In genomic region chr7:123995617-123996326, GRCh38 we compare ENCODE assay signal across 28 cellular contexts. TPM values are rescaled to one million over a fixed set of nuclear protein-coding genes. Genes with fewer than 3 reads are reported as not detected.
DNase-seq lines count a peak whose midpoint lies in the region; ATAC-seq and TF ChIP-seq lines count a peak whose summit lies in the region.
"Had no signal": no experiment of that assay in that cellular context is flagged by ENCODE, and none has a peak within 500 bp of the region (broad histone marks: within the 10 kb centered on the region; RNA-seq: fewer than 3 reads in every experiment).

No MANE protein-coding gene starts in this region.

- H3K27me3 ChIP-seq in MM.1S (replicated peaks; ENCODE audit: insufficient read depth, low read length) = no peaks in the 10 kb centered on the region
- no peaks in the 10 kb centered on the region for H3K27me3 ChIP-seq in breast epithelium
- H3K27me3 ChIP-seq: brain microvascular endothelial cell, foreskin keratinocyte, Peyer's patch had no signal

- no peak overlapping the region for H3K4me3 Mint-ChIP-seq in activated T-helper 1 cell treated with anti-CD3 and anti-CD28 coated beads, Interleukin-12 subunit alpha, Interleukin-12 subunit beta, Interleukin-2, Interleukin-4 antibody, amounts not matched to agents 30 ng/mL and 10 ng/mL and 1 ng/mL, durations not matched to agents 14 hours and 24 hours and 36 hours
- H3K4me3 Mint-ChIP-seq: activated naive CD4-positive, alpha-beta T cell treated with anti-CD3 and anti-CD28 coated beads for 36 hours; activated T-cell treated with anti-CD3 and anti-CD28 coated beads, Interleukin-2, amount 50 U/mL, for 4 hours; GM23338 had no signal

- H3K4me3 ChIP-seq in GM12865 (ENCODE audit: low read depth, low read length) (no peak overlapping the region), MM.1S (ENCODE audit: low read length) (no peak overlapping the region), fibroblast of the aortic adventitia (ENCODE audit: low read depth, low read length) (no peak overlapping the region), breast epithelium (no peak overlapping the region)
- H3K4me3 ChIP-seq: GM23338, Peyer's patch had no signal

- no peaks in the 10 kb centered on the region for H3K79me2 ChIP-seq in MM.1S (ENCODE audit: low read length)

- H3K4me2 ChIP-seq in MM.1S (ENCODE audit: low read depth, low read length) = peak overlapping the region; percentile 40

- H3K9me2 ChIP-seq in MM.1S (replicated peaks; ENCODE audit: insufficient read depth, low read length) = no peaks in the 10 kb centered on the region

- no peaks in the 10 kb centered on the region for H3K36me3 Mint-ChIP-seq in activated T-helper 1 cell treated with anti-CD3 and anti-CD28 coated beads, Interleukin-12 subunit alpha, Interleukin-12 subunit beta, Interleukin-2, Interleukin-4 antibody, amounts not matched to agents 30 ng/mL and 10 ng/mL and 1 ng/mL, durations not matched to agents 14 hours and 24 hours and 36 hours (ENCODE audit: low read depth)

- no peak for TF ChIP-seq POLR2A in breast epithelium (IDR thresholded peaks at IDR 0.05)

- no peaks in the 10 kb centered on the region for H3K9me3 Mint-ChIP-seq in activated T-helper 1 cell treated with anti-CD3 and anti-CD28 coated beads, Interleukin-12 subunit alpha, Interleukin-12 subunit beta, Interleukin-2, Interleukin-4 antibody, amounts not matched to agents 30 ng/mL and 10 ng/mL and 1 ng/mL, durations not matched to agents 14 hours and 24 hours and 36 hours
- H3K9me3 Mint-ChIP-seq: activated naive CD4-positive, alpha-beta T cell treated with anti-CD3 and anti-CD28 coated beads for 36 hours had no signal

- DNase-seq in GM12865 (ENCODE audit: low read depth) = peak; percentile 54
- DNase-seq in MM.1S = peak; percentile 89
- peak; percentile 1 for DNase-seq in fibroblast of the aortic adventitia (ENCODE audit: low read depth)
- no peak for DNase-seq in activated T-cell treated with anti-CD3 and anti-CD28 coated beads, Interleukin-2, amount 50 U/mL, for 1 hour
- no peak for DNase-seq in activated T-helper 1 cell treated with anti-CD3 and anti-CD28 coated beads, Interleukin-12 subunit alpha, Interleukin-12 subunit beta, Interleukin-2, Interleukin-4 antibody, amounts not matched to agents 30 ng/mL and 10 ng/mL and 1 ng/mL, durations not matched to agents 14 hours and 24 hours and 36 hours (ENCODE audit: low spot score)
- DNase-seq in breast epithelium (ENCODE audit: low spot score in 2 of 2) = no peak
- DNase-seq in NCI-H748 treated with DMSO at 0.1 percent for 48 hours (lab: John Stamatoyannopoulos, UW) = no peak
- DNase-seq: ACHN; activated CD4-positive, alpha-beta T cell treated with anti-CD3 and anti-CD28 coated beads for 48 hours; activated naive CD4-positive, alpha-beta T cell treated with anti-CD3 and anti-CD28 coated beads for 36 hours; activated T-cell treated with anti-CD3 and anti-CD28 coated beads, Interleukin-2, amount 50 U/mL, for 4 hours; brain microvascular endothelial cell; effector memory CD4-positive, alpha-beta T cell; foreskin keratinocyte; GF-D8; mesendoderm; NCI-H1436 treated with DMSO at 0.1 percent for 48 hours; NCI-H2171; NCI-H510A treated with DMSO at 0.1 percent for 48 hours; NK-92 treated with Interleukin-12 subunit alpha and Interleukin-12 subunit beta, amount 100 ng/mL, for 24 hours; occipital lobe; Peyer's patch had no signal

- TF ChIP-seq CTCF in GM12865 (IDR thresholded peaks at IDR 0.05; ENCODE audit: insufficient read depth, low read depth, low read length, missing control alignments) (no peak), MM.1S (IDR thresholded peaks at IDR 0.05; ENCODE audit: low read length) (no peak), fibroblast of the aortic adventitia (IDR thresholded peaks at IDR 0.05; ENCODE audit: insufficient read depth, low read length) (no peak), breast epithelium (IDR thresholded peaks at IDR 0.05) (no peak)

- H3K27me3 Mint-ChIP-seq in activated T-helper 1 cell treated with anti-CD3 and anti-CD28 coated beads, Interleukin-12 subunit alpha, Interleukin-12 subunit beta, Interleukin-2, Interleukin-4 antibody, amounts not matched to agents 30 ng/mL and 10 ng/mL and 1 ng/mL, durations not matched to agents 14 hours and 24 hours and 36 hours (ENCODE audit: insufficient read depth) = no peaks in the 10 kb centered on the region

- H3K36me3 ChIP-seq in MM.1S (replicated peaks; ENCODE audit: insufficient read depth, low read length) (no peaks in the 10 kb centered on the region), breast epithelium (no peaks in the 10 kb centered on the region)
- H3K36me3 ChIP-seq: brain microvascular endothelial cell, Peyer's patch had no signal

- peak; percentile 78 for ATAC-seq in GM19351 (IDR thresholded peaks at IDR 0.05; ENCODE audit: unreplicated experiment)
- ATAC-seq: activated T-cell treated with anti-CD3 and anti-CD28 coated beads, Interleukin-2, amount 50 U/mL, for 4 hours; foreskin keratinocyte; GM23338 had no signal

- peak overlapping the region; percentile 45; the same call in 1 of the 2 replicates for H2AFZ ChIP-seq in MM.1S (ENCODE audit: low read length)

- no peaks in the 10 kb centered on the region for H3K4me1 Mint-ChIP-seq in activated T-helper 1 cell treated with anti-CD3 and anti-CD28 coated beads, Interleukin-12 subunit alpha, Interleukin-12 subunit beta, Interleukin-2, Interleukin-4 antibody, amounts not matched to agents 30 ng/mL and 10 ng/mL and 1 ng/mL, durations not matched to agents 14 hours and 24 hours and 36 hours (ENCODE audit: low read depth)

- H4K20me1 ChIP-seq in MM.1S (ENCODE audit: insufficient read depth, low read length) = no peaks in the 10 kb centered on the region

- peak overlapping the region; percentile 65; the same call in 1 of the 2 replicates for H3K27ac ChIP-seq in MM.1S (ENCODE audit: low read length)
- H3K27ac ChIP-seq in breast epithelium = no peak overlapping the region
- H3K27ac ChIP-seq: brain microvascular endothelial cell, foreskin keratinocyte, Peyer's patch had no signal

- intact Hi-C loops in activated T-helper 1 cell treated with anti-CD3 and anti-CD28 coated beads, Interleukin-12 subunit alpha, Interleukin-12 subunit beta, Interleukin-2, Interleukin-4 antibody, amounts not matched to agents 30 ng/mL and 10 ng/mL and 1 ng/mL, durations not matched to agents 14 hours and 24 hours and 36 hours (cut with micrococcal nuclease) = no loop called here
- intact Hi-C loops in breast epithelium (cut with DNase I; ENCODE audit: low total_unique reads) = no loop called here

- peaks cover 7% of the 10 kb centered on the region; the same call in 1 of the 2 replicates for H3F3A ChIP-seq in MM.1S (ENCODE audit: insufficient read depth, low read length)

- H3K9me3 ChIP-seq in MM.1S (replicated peaks; ENCODE audit: insufficient read depth, low read length) (no peaks in the 10 kb centered on the region), breast epithelium (no peaks in the 10 kb centered on the region)
- H3K9me3 ChIP-seq: Peyer's patch had no signal

- H3K27ac Mint-ChIP-seq in activated T-helper 1 cell treated with anti-CD3 and anti-CD28 coated beads, Interleukin-12 subunit alpha, Interleukin-12 subunit beta, Interleukin-2, Interleukin-4 antibody, amounts not matched to agents 30 ng/mL and 10 ng/mL and 1 ng/mL, durations not matched to agents 14 hours and 24 hours and 36 hours = no peak overlapping the region
- H3K27ac Mint-ChIP-seq: activated naive CD4-positive, alpha-beta T cell treated with anti-CD3 and anti-CD28 coated beads for 36 hours; GM23338 had no signal

- H3K4me1 ChIP-seq in MM.1S (ENCODE audit: low read length) (peaks cover 22% of the 10 kb centered on the region), breast epithelium (no peaks in the 10 kb centered on the region)
- H3K4me1 ChIP-seq: foreskin keratinocyte, Peyer's patch had no signal

- peak overlapping the region; percentile 10; the same call in 1 of the 2 replicates for H3K9ac ChIP-seq in MM.1S (ENCODE audit: low read length)

RNA-seq across cellular contexts. Expression of gene TMEM229A, which starts 37.1 kb away (rescaled TPM):
- total RNA-seq in fibroblast of the aortic adventitia (ENCODE audit: low replicate concordance) (3.8 TPM in 1 of 2 replicates, not detected in the other), breast epithelium (not detected)
- not detected in 2 replicates for total RNA-seq in activated T-helper 1 cell treated with anti-CD3 and anti-CD28 coated beads, Interleukin-12 subunit alpha, Interleukin-12 subunit beta, Interleukin-2, Interleukin-4 antibody, amounts not matched to agents 30 ng/mL and 10 ng/mL and 1 ng/mL, durations not matched to agents 14 hours and 24 hours and 36 hours
- total RNA-seq: activated CD8-positive, alpha-beta memory T cell treated with anti-CD3 and anti-CD28 coated beads for 36 hours; activated naive CD4-positive, alpha-beta T cell treated with anti-CD3 and anti-CD28 coated beads for 36 hours; activated T-cell treated with anti-CD3 and anti-CD28 coated beads, Interleukin-2, amount 50 U/mL, for 4 hours; foreskin keratinocyte; myocyte; subcutaneous adipose tissue; T-helper 1 cell treated with Interleukin-12 subunit alpha and Interleukin-12 subunit beta and Interleukin-4 antibody, amounts not matched to agents 30 ng/mL and 1 ng/mL, for 36 hours had no signal

Comparison
In these comparisons a context has a peak if more than half of its experiments do, and no peak if none do; other contexts are left out.
1. DNase-seq: peak in GM12865 (single experiment), MM.1S (single experiment) and fibroblast of the aortic adventitia (single experiment); none in activated T-cell treated with anti-CD3 and anti-CD28 coated beads, Interleukin-2, amount 50 U/mL, for 1 hour (single experiment), activated T-helper 1 cell treated with anti-CD3 and anti-CD28 coated beads, Interleukin-12 subunit alpha, Interleukin-12 subunit beta, Interleukin-2, Interleukin-4 antibody, amounts not matched to agents 30 ng/mL and 10 ng/mL and 1 ng/mL, durations not matched to agents 14 hours and 24 hours and 36 hours (single experiment), breast epithelium (0 of 2) and NCI-H748 treated with DMSO at 0.1 percent for 48 hours (single experiment).